ENCODE assay signal across 1 cellular context in the genomic region with DNA sequence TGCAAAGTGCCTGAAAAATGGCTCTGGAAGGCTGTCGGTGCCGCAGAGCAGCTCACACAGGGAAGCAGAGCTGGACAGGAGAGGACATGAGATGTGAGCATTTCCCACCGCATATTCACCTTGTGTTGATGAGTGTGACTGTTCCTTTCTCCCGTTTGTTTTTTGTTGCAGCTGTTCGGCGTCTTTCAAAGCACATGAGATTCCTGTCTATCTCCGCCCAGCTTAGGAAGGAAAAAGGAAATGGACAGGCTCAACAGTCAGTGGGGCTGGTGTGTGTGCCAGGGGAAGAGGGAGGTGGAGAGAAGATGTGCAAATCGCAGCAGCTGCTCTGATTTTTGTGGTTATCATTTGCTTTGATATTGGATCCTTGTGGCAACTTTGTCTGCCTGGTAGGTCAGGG.
TF ChIP-seq lines count a peak whose summit lies in the region.

No MANE protein-coding gene starts in this region.

TF ChIP-seq in WTC11, 78 proteins besides CTCF, POLR2A, EP300 and RAD21 (continued from another document):
- TF ChIP-seq IRF2 (CRISPR knock-in tag; IDR thresholded peaks at IDR 0.05; ENCODE audit: borderline replicate concordance, low read depth), result no peak
